10 cellular contexts compared by ENCODE assay signal in the genomic region with DNA sequence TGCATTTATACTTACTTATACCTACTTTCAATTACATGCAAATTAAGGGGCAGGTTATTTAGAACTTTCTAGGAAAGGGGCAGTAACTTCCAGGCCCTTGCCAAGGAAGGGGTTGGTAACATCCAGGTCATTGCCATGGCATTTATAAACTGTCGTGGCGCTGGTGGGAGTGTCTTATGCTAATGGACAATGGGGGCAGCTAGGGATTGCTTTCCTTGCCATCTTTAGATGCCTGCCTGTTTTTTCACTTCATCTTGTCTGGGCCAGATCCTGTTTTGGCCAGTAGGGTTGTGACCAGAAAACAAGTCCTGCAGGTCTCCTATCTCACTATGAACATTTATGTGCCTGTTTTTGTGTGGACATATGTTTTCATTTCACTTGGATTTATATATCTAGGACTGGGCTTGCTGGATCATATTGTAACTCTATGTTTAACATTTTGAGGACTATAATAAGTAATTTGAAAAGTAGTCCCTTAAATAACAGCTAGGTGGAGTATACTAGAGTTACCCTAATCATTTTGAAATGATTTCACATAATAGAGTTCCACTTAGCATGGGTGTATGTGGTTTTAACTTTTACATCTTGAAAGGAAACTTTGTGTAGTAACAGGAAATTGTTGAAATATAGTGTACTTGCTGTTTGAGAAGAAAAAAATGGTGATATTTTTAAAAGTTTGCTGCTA. TPM values are rescaled to one million over a fixed set of nuclear protein-coding genes. Genes with fewer than 3 reads are reported as not detected.
DNase-seq lines count a peak whose midpoint lies in the region; ATAC-seq and TF ChIP-seq lines count a peak whose summit lies in the region.
"Had no signal": no experiment of that assay in that cellular context is flagged by ENCODE, and none has a peak within 500 bp of the region (broad histone marks: within the 10 kb centered on the region; RNA-seq: fewer than 3 reads in every experiment).

No MANE protein-coding gene starts in this region.

- peaks cover 38% of the 10 kb centered on the region for H3K4me1 ChIP-seq in CD8-positive, alpha-beta T cell (ENCODE audit: insufficient read depth, low read length)
- H3K4me1 ChIP-seq in mucosa of descending colon (ENCODE audit: low read depth): no peaks in the 10 kb centered on the region

- CTCF ChIA-PET in CD8-positive, alpha-beta T cell (lab: Charles Lee): interaction anchor here (1.1 to 2.8 kb wide), 5 partner anchors 10 to 237 kb away, joined by 3 to 8 read pairs (median 3); no protein-coding TSS in a partner anchor

- H3K27me3 ChIP-seq in CD8-positive, alpha-beta T cell (ENCODE audit: insufficient read depth, low read length): no peaks in the 10 kb centered on the region
- H3K27me3 ChIP-seq in dorsolateral prefrontal cortex: no peaks in the 10 kb centered on the region

- no peak for TF ChIP-seq CTCF in CD8-positive, alpha-beta T cell (IDR thresholded peaks at IDR 0.05)
- no peak for TF ChIP-seq CTCF in mucosa of descending colon (IDR thresholded peaks at IDR 0.05)
- TF ChIP-seq CTCF in dorsolateral prefrontal cortex (IDR thresholded peaks at IDR 0.05 in 54 of 56, conservative IDR thresholded peaks at IDR 0.05 in 2 of 56; ENCODE audit: low read depth in 1 of 56, partially characterized antibody in 56 of 56): peak in 8 of 56 donors; percentile 8 to 28 (median 16)

- H3K4me1 Mint-ChIP-seq in CD8-positive, alpha-beta T cell (ENCODE audit: low read depth): peaks cover 41% of the 10 kb centered on the region

- ATAC-seq in CD8-positive, alpha-beta T cell: peak; percentile 88
- ATAC-seq in HG03108 (IDR thresholded peaks at IDR 0.05; ENCODE audit: unreplicated experiment) (peak; percentile 42), mucosa of descending colon (peak; percentile 45), HG02981 (IDR thresholded peaks at IDR 0.05; ENCODE audit: unreplicated experiment) (no peak)
- peak; percentile 28 to 37 for ATAC-seq in activated naive CD4-positive, alpha-beta T cell treated with anti-CD3 and anti-CD28 coated beads, Interleukin-2, amount 50 U/mL, for 72 hours

- no peak for DNase-seq in CD8-positive, alpha-beta T cell
- no peak for DNase-seq in activated naive CD4-positive, alpha-beta T cell treated with anti-CD3 and anti-CD28 coated beads, Interleukin-2, amount 50 U/mL, for 72 hours (ENCODE audit: low spot score in 2 of 2)
- DNase-seq in mucosa of descending colon: no peak
- no peak for DNase-seq in NCI-H446 treated with DMSO at 0.1 percent for 48 hours (lab: John Stamatoyannopoulos, UW)
- no peak for DNase-seq in dorsolateral prefrontal cortex
- no peak for DNase-seq in HPDE6-E6E7 (ENCODE audit: extremely low spot score)
- DNase-seq: nucleus accumbens had no signal

- peaks cover 28% of the 10 kb centered on the region for H3K9me3 Mint-ChIP-seq in CD8-positive, alpha-beta T cell
- H3K9me3 Mint-ChIP-seq in activated naive CD4-positive, alpha-beta T cell treated with anti-CD3 and anti-CD28 coated beads, Interleukin-2, amount 50 U/mL, for 72 hours: peaks cover 15 to 20% of the 10 kb centered on the region in 2 donors

- H3K27ac ChIP-seq in CD8-positive, alpha-beta T cell (ENCODE audit: low read depth, low read length): no peak overlapping the region
- no peak overlapping the region for H3K27ac ChIP-seq in dorsolateral prefrontal cortex

- no peaks in the 10 kb centered on the region for H3K36me3 ChIP-seq in CD8-positive, alpha-beta T cell (ENCODE audit: insufficient read depth, low read length)
- H3K36me3 ChIP-seq in mucosa of descending colon (ENCODE audit: low read depth): no peaks in the 10 kb centered on the region

- POLR2A ChIA-PET in CD8-positive, alpha-beta T cell (lab: Charles Lee): no interaction called here

- H3K27me3 Mint-ChIP-seq in CD8-positive, alpha-beta T cell (ENCODE audit: low read depth): no peaks in the 10 kb centered on the region

- H3K36me3 Mint-ChIP-seq in CD8-positive, alpha-beta T cell: peaks cover 34% of the 10 kb centered on the region
- H3K36me3 Mint-ChIP-seq in activated naive CD4-positive, alpha-beta T cell treated with anti-CD3 and anti-CD28 coated beads, Interleukin-2, amount 50 U/mL, for 72 hours: peaks cover 19 to 56% of the 10 kb centered on the region in 2 donors

- intact Hi-C loops in CD8-positive, alpha-beta T cell (cut with DNase I, micrococcal nuclease): loop anchor here (2.0 to 10.0 kb wide), 2 partner anchors 22 to 202 kb away; no protein-coding TSS in a partner anchor
- intact Hi-C loops in mucosa of descending colon (cut with DNase I, micrococcal nuclease): no loop called here
- intact Hi-C loops in dorsolateral prefrontal cortex (cut with DNase I): no loop called here

- H3K4me3 Mint-ChIP-seq in CD8-positive, alpha-beta T cell: peak overlapping the region; percentile 40
- H3K4me3 Mint-ChIP-seq: T-helper 1 cell treated with Interleukin-12 subunit alpha and Interleukin-12 subunit beta and Interleukin-4 antibody, amounts not matched to agents 30 μg/mL and 1 μg/mL, for 36 hours had no signal

- peaks cover 13% of the 10 kb centered on the region for H3K9me3 ChIP-seq in CD8-positive, alpha-beta T cell (ENCODE audit: low read length)
- peaks cover 27% of the 10 kb centered on the region for H3K9me3 ChIP-seq in mucosa of descending colon

- peak overlapping the region; percentile 81 for H3K27ac Mint-ChIP-seq in CD8-positive, alpha-beta T cell
- peak overlapping the region; percentile 68 to 77 for H3K27ac Mint-ChIP-seq in activated naive CD4-positive, alpha-beta T cell treated with anti-CD3 and anti-CD28 coated beads, Interleukin-2, amount 50 U/mL, for 72 hours
- H3K27ac Mint-ChIP-seq: T-helper 1 cell treated with Interleukin-12 subunit alpha and Interleukin-12 subunit beta and Interleukin-4 antibody, amounts not matched to agents 30 μg/mL and 1 μg/mL, for 36 hours had no signal

- H3K4me3 ChIP-seq in CD8-positive, alpha-beta T cell (ENCODE audit: low read depth, low read length): no peak overlapping the region
- H3K4me3 ChIP-seq in mucosa of descending colon (no peak overlapping the region), dorsolateral prefrontal cortex (no peak overlapping the region)

RNA-seq across cellular contexts. Expression of gene LCLAT1, which starts 56.1 kb away (rescaled TPM):
- total RNA-seq in CD8-positive, alpha-beta T cell: 10 to 100 TPM; 11.3 to 12.1 TPM
- total RNA-seq in activated naive CD4-positive, alpha-beta T cell treated with anti-CD3 and anti-CD28 coated beads, Interleukin-2, amount 50 U/mL, for 72 hours: 10 to 100 TPM in 1 of 2 donors, 1 to 10 TPM in 1; 8.1 to 24.1 TPM
- total RNA-seq in mucosa of descending colon (10 to 100 TPM; 18.1 to 27.1 (median 22.2) TPM), dorsolateral prefrontal cortex (10 to 100 TPM; 12.2 to 31.1 (median 22.8) TPM)

Comparison
In these comparisons a context has a peak if more than half of its experiments do, and no peak if none do; other contexts are left out.
1. intact Hi-C loops: an anchor here in CD8-positive, alpha-beta T cell (2.0 to 10.0 kb wide); none called in mucosa of descending colon and dorsolateral prefrontal cortex.